Comparison of ENCODE assay signal across 9 cellular contexts in the genomic region with DNA sequence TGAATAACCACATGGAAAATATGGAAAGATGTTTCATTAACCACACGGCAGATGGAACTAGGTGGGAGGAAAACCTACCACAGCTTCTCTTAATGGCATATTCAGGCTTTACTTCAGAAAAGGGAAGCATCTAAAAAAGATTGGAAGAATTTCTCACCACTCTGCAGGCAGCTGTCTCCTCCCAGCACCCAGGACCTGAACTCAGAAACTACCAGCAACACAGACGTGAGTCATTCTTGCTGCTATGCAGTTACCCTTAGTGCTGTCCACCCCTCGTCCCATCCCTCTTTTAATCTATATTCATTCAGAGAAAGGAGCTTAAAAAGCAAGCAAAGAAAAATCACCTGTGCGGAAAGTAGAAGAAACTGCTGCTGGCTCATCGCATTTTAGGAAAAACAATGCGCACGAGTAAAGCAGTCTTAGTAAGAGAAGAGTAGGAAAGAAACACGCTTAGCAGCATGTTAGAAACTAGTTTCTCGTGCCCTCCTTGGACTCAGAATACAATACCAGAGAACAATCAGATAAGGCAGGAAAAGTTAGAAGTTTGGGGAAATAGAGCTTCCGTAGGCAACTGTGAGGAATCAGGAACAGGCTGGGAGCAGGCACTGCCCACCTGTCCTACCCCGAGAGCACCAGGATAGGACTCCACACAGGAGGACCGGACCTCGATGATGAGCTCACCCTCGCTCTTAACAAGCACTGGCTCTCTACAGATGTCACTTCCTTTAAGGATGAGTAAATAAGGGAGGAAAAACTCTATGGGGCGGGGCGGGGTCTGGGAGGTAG. TPM values are rescaled to one million over a fixed set of nuclear protein-coding genes. Genes with fewer than 3 reads are reported as not detected.
DNase-seq lines count a peak whose midpoint lies in the region; ATAC-seq and TF ChIP-seq lines count a peak whose summit lies in the region.
"Had no signal": no experiment of that assay in that cellular context is flagged by ENCODE, and none has a peak within 500 bp of the region (broad histone marks: within the 10 kb centered on the region; RNA-seq: fewer than 3 reads in every experiment).

No MANE protein-coding gene starts in this region.

- no peak overlapping the region for H4K8ac ChIP-seq in mesenchymal stem cell (ENCODE audit: low read length)

- H3K79me1 ChIP-seq in mesenchymal stem cell (replicated peaks; ENCODE audit: low read length, poor library complexity, severe bottlenecking) = no peaks in the 10 kb centered on the region

- no peak overlapping the region for H3K14ac ChIP-seq in mesenchymal stem cell (ENCODE audit: low read length in 2 of 2)

- H3K18ac ChIP-seq in mesenchymal stem cell (ENCODE audit: low read depth in 1 of 2, low read length in 2 of 2) = no peak overlapping the region

- no peaks in the 10 kb centered on the region for H3K36me3 Mint-ChIP-seq in T-cell
- H3K36me3 Mint-ChIP-seq in progenitor cell of endocrine pancreas (ENCODE audit: insufficient read depth) = no peaks in the 10 kb centered on the region

- H3K4me1 Mint-ChIP-seq in T-cell = peaks cover 32 to 51% (median 40%) of the 10 kb centered on the region in 3 donors
- peaks cover 10% of the 10 kb centered on the region for H3K4me1 Mint-ChIP-seq in progenitor cell of endocrine pancreas (ENCODE audit: low read depth)

- H2BK5ac ChIP-seq in mesenchymal stem cell (ENCODE audit: low read depth, low read length, poor library complexity, severe bottlenecking) = no peak overlapping the region

- POLR2A ChIA-PET in T-cell (lab: Charles Lee) = interaction anchor here in 1 of 2 donors (0.6 to 0.9 kb wide), 3 partner anchors 10 to 456 kb away, joined by 3 to 6 read pairs (median 4); no protein-coding TSS in a partner anchor

- H3K23ac ChIP-seq in mesenchymal stem cell (ENCODE audit: low read length in 2 of 2) = no peak overlapping the region

- no peak overlapping the region for H2BK15ac ChIP-seq in mesenchymal stem cell (ENCODE audit: low read depth, poor library complexity, severe bottlenecking)

- peak overlapping the region; percentile 38 for H3K27ac ChIP-seq in mesenchymal stem cell (ENCODE audit: low read length, poor library complexity, severe bottlenecking)

- H2AK5ac ChIP-seq in mesenchymal stem cell (ENCODE audit: low read length, severe bottlenecking) = no peak overlapping the region

- DNase-seq in NCI-H748 (lab: John Stamatoyannopoulos, UW; ENCODE audit: unreplicated experiment) = peak; percentile 63
- no peak for DNase-seq in NCI-H748 treated with DMSO at 0.1 percent for 48 hours (lab: John Stamatoyannopoulos, UW)
- DNase-seq in T-cell = no peak
- DNase-seq in mesenchymal stem cell = peak; percentile 34
- DNase-seq in progenitor cell of endocrine pancreas (ENCODE audit: low spot score, unreplicated experiment) = no peak
- no peak for DNase-seq in DMS79 (lab: John Stamatoyannopoulos, UW)
- DNase-seq in OCI-M2 (lab: John Stamatoyannopoulos, UW; ENCODE audit: unreplicated experiment) = no peak

- WGBS in mesenchymal stem cell = 69% methylated on average over 10 of the region's 16 CpGs

- no peak overlapping the region for H3K4ac ChIP-seq in mesenchymal stem cell (ENCODE audit: low read depth in 1 of 2, low read length in 2 of 2)

- H3K4me3 Mint-ChIP-seq in T-cell = peak overlapping the region in 2 of 3 donors; percentile 4 to 63
- H3K4me3 Mint-ChIP-seq in progenitor cell of endocrine pancreas (ENCODE audit: low read depth) = no peak overlapping the region
- H3K4me3 Mint-ChIP-seq: nephron had no signal

- H3K27me3 Mint-ChIP-seq in T-cell (no peaks in the 10 kb centered on the region), progenitor cell of endocrine pancreas (peaks cover 7% of the 10 kb centered on the region)

- no peaks in the 10 kb centered on the region for H3K9me3 ChIP-seq in mesenchymal stem cell (ENCODE audit: control insufficient read depth, low read length)

- peak overlapping the region; percentile 64 to 84 for H3K27ac Mint-ChIP-seq in T-cell
- H3K27ac Mint-ChIP-seq in progenitor cell of endocrine pancreas = no peak overlapping the region

- no peak overlapping the region for H3K4me2 ChIP-seq in mesenchymal stem cell (ENCODE audit: low read length, poor library complexity, severe bottlenecking)

- CTCF ChIA-PET in T-cell (lab: Charles Lee) = interaction anchor here (0.6 to 2.1 kb wide), 14 partner anchors 14 to 830 kb away, joined by 3 to 17 read pairs (median 4); a partner anchor contains a TSS

- H3K9me3 Mint-ChIP-seq in T-cell (peaks cover 0 to 4% (median 3%) of the 10 kb centered on the region in 3 donors), progenitor cell of endocrine pancreas (ENCODE audit: low read depth) (no peaks in the 10 kb centered on the region)
- H3K9me3 Mint-ChIP-seq: nephron had no signal

- H2BK12ac ChIP-seq in mesenchymal stem cell (ENCODE audit: low read length in 2 of 2) = peak overlapping the region in 1 of 2 experiments; percentile 10

- TF ChIP-seq CTCF in progenitor cell of endocrine pancreas (IDR thresholded peaks at IDR 0.05; ENCODE audit: unreplicated experiment) = no peak

- peaks cover 4% of the 10 kb centered on the region for H3K4me1 ChIP-seq in mesenchymal stem cell (ENCODE audit: control insufficient read depth, insufficient read depth, low read depth, low read length)

- no peak overlapping the region for H2AFZ ChIP-seq in mesenchymal stem cell (ENCODE audit: low read depth, low read length)

- no peak overlapping the region for H4K91ac ChIP-seq in mesenchymal stem cell (ENCODE audit: low read length)

- no peaks in the 10 kb centered on the region for H3K36me3 ChIP-seq in mesenchymal stem cell (ENCODE audit: control insufficient read depth in 1 of 2, insufficient read depth in 2 of 2, low read depth in 1 of 2, low read length in 2 of 2)

- ATAC-seq in HG03432 (IDR thresholded peaks at IDR 0.05; ENCODE audit: unreplicated experiment) = peak; percentile 31
- no peak for ATAC-seq in T-cell (replicated peaks in 1 of 4)

- H2BK120ac ChIP-seq in mesenchymal stem cell (ENCODE audit: low read depth, low read length) = no peak overlapping the region

- H3K4me3 ChIP-seq in mesenchymal stem cell (ENCODE audit: insufficient read depth in 1 of 2, low read depth in 1 of 2, low read length in 2 of 2) = no peak overlapping the region

- no peaks in the 10 kb centered on the region for H3K27me3 ChIP-seq in mesenchymal stem cell (ENCODE audit: control insufficient read depth in 1 of 2, insufficient read depth in 1 of 2, low read length in 2 of 2)

- peak overlapping the region; percentile 42 for H3K9ac ChIP-seq in mesenchymal stem cell (ENCODE audit: low read length)

RNA-seq across cellular contexts. Expression of a gene that starts 48.1 kb away (rescaled TPM):
- total RNA-seq in T-cell = not detected
- not detected for polyA plus RNA-seq in mesenchymal stem cell (2013, experiment 1 of 2)
- polyA plus RNA-seq in mesenchymal stem cell (2013, experiment 2 of 2) = not detected
- total RNA-seq in progenitor cell of endocrine pancreas = not detected in 2 replicates

Comparison
In these comparisons a context has a peak if more than half of its experiments do, and no peak if none do; other contexts are left out.
1. DNase-seq: peak in NCI-H748 (single experiment) and mesenchymal stem cell (single experiment); none in NCI-H748 treated with DMSO at 0.1 percent for 48 hours (single experiment), T-cell (0 of 34), progenitor cell of endocrine pancreas (single experiment), DMS79 (single experiment) and OCI-M2 (single experiment).